In genomic region chr16:204046-204445, GRCh38 we compare ENCODE assay signal across 18 cellular contexts. TPM values are rescaled to one million over a fixed set of nuclear protein-coding genes. Genes with fewer than 3 reads are reported as not detected.
"Had no signal": no experiment of that assay in that cellular context is flagged by ENCODE, and none has a peak within 500 bp of the region (broad histone marks: within the 10 kb centered on the region; RNA-seq: fewer than 3 reads in every experiment).

No MANE protein-coding gene starts in this region.

RNA-seq across cellular contexts. Expression of gene HBQ1, which starts 23.8 kb away (rescaled TPM):
- total RNA-seq: activated naive CD8-positive, alpha-beta T cell treated with anti-CD3 and anti-CD28 coated beads, Interleukin-2, amount 10 ng/mL, durations not matched to agents 7 days and 5 days; activated T-cell treated with anti-CD3 and anti-CD28 coated beads, Interleukin-2, amount 50 U/mL, for 72 hours; activated T-helper 17 cell treated with anti-CD3 and anti-CD28 coated beads, Interleukin-2, amount 50 U/mL, for 72 hours; aorta; ascending aorta; body of pancreas; breast epithelium; bronchial epithelial cell; cardiac septum; chondrocyte had no signal
- polyA plus RNA-seq: aorta had no signal

RNA-seq across cellular contexts. Expression of gene HBA1, which starts 27.6 kb away (rescaled TPM):
- total RNA-seq: activated naive CD4-positive, alpha-beta T cell treated with anti-CD3 and anti-CD28 coated beads for 36 hours; activated naive CD4-positive, alpha-beta T cell treated with anti-CD3 and anti-CD28 coated beads, Interleukin-2, amount 50 U/mL, for 72 hours; activated naive CD8-positive, alpha-beta T cell treated with anti-CD3 and anti-CD28 coated beads for 36 hours; activated naive CD8-positive, alpha-beta T cell treated with anti-CD3 and anti-CD28 coated beads, Interleukin-2, amount 10 ng/mL, durations not matched to agents 7 days and 5 days; activated T-helper 1 cell treated with anti-CD3 and anti-CD28 coated beads, Interleukin-12 subunit alpha, Interleukin-12 subunit beta, Interleukin-2, Interleukin-4 antibody, amounts not matched to agents 30 ng/mL and 10 ng/mL and 1 ng/mL, durations not matched to agents 14 hours and 24 hours and 36 hours; activated T-helper 17 cell treated with anti-CD3 and anti-CD28 coated beads, Interleukin-2, amount 50 U/mL, for 72 hours; activated T-helper 2 cell treated with anti-CD3 and anti-CD28 coated beads, Interferon-gamma antibody, Interleukin-2, Interleukin-4, amounts not matched to agents 10 μg/mL and 5 μg/mL and 100 μg/mL, durations not matched to agents 14 hours and 24 hours and 36 hours; astrocyte; body of pancreas; bronchial epithelial cell; cardiac muscle cell; chondrocyte had no signal

RNA-seq across cellular contexts. Expression of gene HBA2, which starts 31.4 kb away (rescaled TPM):
- total RNA-seq: activated naive CD4-positive, alpha-beta T cell treated with anti-CD3 and anti-CD28 coated beads, Interleukin-2, amount 50 U/mL, for 72 hours; activated naive CD8-positive, alpha-beta T cell treated with anti-CD3 and anti-CD28 coated beads for 36 hours; activated naive CD8-positive, alpha-beta T cell treated with anti-CD3 and anti-CD28 coated beads, Interleukin-2, amount 10 ng/mL, durations not matched to agents 7 days and 5 days; activated T-cell treated with anti-CD3 and anti-CD28 coated beads, Interleukin-2, amount 50 U/mL, for 4 hours; activated T-cell treated with anti-CD3 and anti-CD28 coated beads, Interleukin-2, amount 50 U/mL, for 72 hours; activated T-helper 17 cell treated with anti-CD3 and anti-CD28 coated beads, Interleukin-2, amount 50 U/mL, for 72 hours; bronchial epithelial cell; chondrocyte had no signal
- polyA plus RNA-seq: cardiac muscle cell had no signal
